1 cellular context compared by ENCODE assay signal in the genomic region with DNA sequence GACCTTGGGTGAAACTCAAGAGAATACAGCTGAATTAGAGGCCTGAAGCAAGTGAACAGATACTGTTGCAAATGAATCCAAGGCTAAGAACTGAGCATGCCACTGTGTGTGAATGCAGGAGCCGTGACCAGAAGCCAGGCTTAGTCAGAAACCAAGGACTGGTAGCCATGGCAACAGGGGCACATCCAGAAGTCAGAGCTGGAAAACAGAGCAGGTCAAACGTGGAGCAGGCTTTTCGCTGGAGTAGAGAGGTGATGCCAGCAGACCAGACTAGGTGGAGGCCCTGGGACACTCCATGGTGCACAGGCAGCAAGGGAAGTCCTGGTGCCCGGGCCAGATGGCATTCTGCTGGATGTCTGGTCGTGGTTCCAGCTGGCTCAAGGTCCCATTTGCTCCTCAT.
TF ChIP-seq lines count a peak whose summit lies in the region.

No MANE protein-coding gene starts in this region.

TF ChIP-seq in H1, 55 proteins besides CTCF, POLR2A, EP300 and RAD21 (continued from another document):
- TF ChIP-seq CTBP2 (IDR thresholded peaks at IDR 0.05; ENCODE audit: borderline replicate concordance, insufficient read depth, insufficient read length, low read length) (no peak), ZNF274 (IDR thresholded peaks at IDR 0.05; ENCODE audit: borderline replicate concordance, extremely low read depth, low read length) (no peak), SP4 (IDR thresholded peaks at IDR 0.05; ENCODE audit: low read length) (no peak), HDAC2 (IDR thresholded peaks at IDR 0.05; ENCODE audit: borderline replicate concordance in 1 of 2, low read depth in 2 of 2, low read length in 2 of 2) (no peak), TAF1 (IDR thresholded peaks at IDR 0.05; ENCODE audit: low read depth, low read length) (no peak), BRCA1 (IDR thresholded peaks at IDR 0.05; ENCODE audit: low read depth, low read length) (no peak)
- TF ChIP-seq, protein P1, sequence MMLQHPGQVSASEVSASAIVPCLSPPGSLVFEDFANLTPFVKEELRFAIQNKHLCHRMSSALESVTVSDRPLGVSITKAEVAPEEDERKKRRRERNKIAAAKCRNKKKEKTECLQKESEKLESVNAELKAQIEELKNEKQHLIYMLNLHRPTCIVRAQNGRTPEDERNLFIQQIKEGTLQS (IDR thresholded peaks at IDR 0.05; ENCODE audit: insufficient read depth, low read depth, low read length): no peak
